8 cellular contexts compared by ENCODE assay signal in genomic region chr2:241355983-241356870, GRCh38. TPM values are rescaled to one million over a fixed set of nuclear protein-coding genes. Genes with fewer than 3 reads are reported as not detected.
A peak's percentile ranks its signal among the peaks of the same experiment; 100 is the strongest.
DNase-seq lines count a peak whose midpoint lies in the region; ATAC-seq, FAIRE-seq and TF ChIP-seq lines count a peak whose summit lies in the region.

TSS of gene FARP2 (plus strand) at chr2:241356285. CDS start at chr2:241373108, 16,823 bp downstream.

- 0 to 1% (median 1%) methylated on average over 87 to 101 of the region's 101 CpGs for WGBS in ovary, 3 donors
- under 1% methylated on average over 101 of the region's 101 CpGs for whole genome bisulfite sequencing in thymus

- H3K27me3 ChIP-seq in ovary (no peaks in the 10 kb centered on the region), thymus (ENCODE audit: control insufficient read depth, insufficient read depth) (peaks cover 2% of the 10 kb centered on the region)

- H3K4me3 ChIP-seq in ovary (peak within 1 kb of the TSS; percentile 63), thymus (ENCODE audit: low read length) (peak within 1 kb of the TSS; percentile 70)

- FAIRE-seq in GM12891 (lab: Jason Lieb, UNC): peak; percentile 96

- H3K36me3 ChIP-seq in ovary: no peaks in the 10 kb centered on the region
- H3K36me3 ChIP-seq in thymus (ENCODE audit: control insufficient read depth, insufficient read depth): peaks cover 20% of the 10 kb centered on the region

- ATAC-seq in HG02798 (IDR thresholded peaks at IDR 0.05; ENCODE audit: poor library complexity, unreplicated experiment) (peak; percentile 88), Right ventricle myocardium inferior (peak; percentile 94)

- intact Hi-C loops in Right ventricle myocardium inferior (cut with DNase I): loop anchor here (1.0 to 5.0 kb wide), 2 partner anchors 41 to 151 kb away; partner anchors contain the start of genes HDLBP, SEPTIN2 and STK25
- intact Hi-C loops in ovary (cut with DNase I): loop anchor here in 2 of 4 donors (2.0 to 5.0 kb wide), 2 partner anchors 41 to 151 kb away; partner anchors contain the start of genes HDLBP (in 1 of the 2), SEPTIN2 (in 1 of the 2) and STK25 (in 1 of the 2)

- H3K9me3 ChIP-seq in ovary (no peaks in the 10 kb centered on the region), thymus (ENCODE audit: control insufficient read depth) (peaks cover 1% of the 10 kb centered on the region)

- no peak for TF ChIP-seq CTCF in ovary (IDR thresholded peaks at IDR 0.05)

- peak; percentile 74 for DNase-seq in GM12891 (ENCODE audit: insufficient read length, low spot score)
- peak; percentile 72 for DNase-seq in NCI-H1417 treated with DMSO at 0.1 percent for 48 hours (lab: John Stamatoyannopoulos, UW)
- DNase-seq in SW 1271 (lab: John Stamatoyannopoulos, UW): peak; percentile 80 to 95
- peak; percentile 93 for DNase-seq in activated naive CD8-positive, alpha-beta T cell treated with anti-CD3 and anti-CD28 coated beads, Interleukin-2, amount 50 U/mL, for 16 hours (ENCODE audit: low read depth, low spot score)
- peak; percentile 100 for DNase-seq in Right ventricle myocardium inferior (ENCODE audit: missing footprints)
- peak; percentile 99 to 100 (median 100) for DNase-seq in ovary

- peaks cover 15% of the 10 kb centered on the region for H3K4me1 ChIP-seq in ovary (ENCODE audit: insufficient read depth)
- H3K4me1 ChIP-seq in thymus (ENCODE audit: control insufficient read depth, insufficient read depth, low read length): peaks cover 11% of the 10 kb centered on the region

- H3K27ac ChIP-seq in ovary (peak within 1 kb of the TSS; percentile 18 to 87), thymus (ENCODE audit: low read depth) (peak within 1 kb of the TSS; percentile 78)

- no peak for TF ChIP-seq EP300 in ovary (IDR thresholded peaks at IDR 0.05)

- TF ChIP-seq POLR2A in GM12891 (IDR thresholded peaks at IDR 0.05; ENCODE audit: low read depth, low read length): peak; percentile 76
- TF ChIP-seq POLR2A in ovary (IDR thresholded peaks at IDR 0.05): peak; percentile 81

TF ChIP-seq in GM12891, 5 proteins besides CTCF, POLR2A, EP300 and RAD21:
- TF ChIP-seq SPI1 (IDR thresholded peaks at IDR 0.05; ENCODE audit: low read depth, low read length) (no peak), POLR2AphosphoS5 (IDR thresholded peaks at IDR 0.05; ENCODE audit: low read depth, low read length) (peak; percentile 87), TAF1 (IDR thresholded peaks at IDR 0.05; ENCODE audit: low read depth, low read length) (peak; percentile 90), PAX5 (IDR thresholded peaks at IDR 0.05; ENCODE audit: insufficient read depth, low read length, severe bottlenecking) (no peak)

RNA-seq across cellular contexts. Expression of gene FARP2, which starts in this region (rescaled TPM):
- 13.1 TPM for polyA plus RNA-seq in GM12891 (2012; ENCODE audit: low read depth, missing spikeins)
- total RNA-seq in Right ventricle myocardium inferior: 15.0 TPM
- total RNA-seq in ovary: 10 to 100 TPM; 25.0 to 62.1 (median 40.7) TPM
- polyA plus RNA-seq in ovary: 10 to 100 TPM; 13.5 to 27.9 TPM
- polyA plus RNA-seq in thymus: 16.1 TPM

Comparison
In these comparisons a context has a peak if more than half of its experiments do, and no peak if none do; other contexts are left out.
1. Peak in every context shown above with its lines: DNase-seq, ATAC-seq, H3K4me3 ChIP-seq and H3K27ac ChIP-seq.